8 cellular contexts compared by ENCODE assay signal in the genomic region with DNA sequence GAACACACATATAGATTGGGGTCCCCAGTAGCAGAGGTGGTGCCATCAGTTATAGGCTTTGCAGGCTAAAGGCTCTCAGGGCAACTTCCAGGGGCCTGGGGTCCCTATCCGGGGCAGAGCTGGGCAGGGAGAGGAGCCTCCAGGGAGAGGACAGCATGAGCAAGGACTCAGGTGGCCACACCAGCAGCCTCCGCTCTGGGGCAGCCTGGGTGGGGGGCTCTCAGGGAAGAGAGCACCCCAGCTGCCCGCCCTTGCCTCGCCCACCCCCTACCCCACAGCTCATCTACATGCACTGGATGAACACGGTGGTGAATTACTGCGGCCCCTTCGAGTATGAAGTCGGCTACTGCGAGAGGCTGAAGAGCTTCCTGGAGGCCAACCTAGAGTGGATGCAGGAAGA.
"Had no signal": no experiment of that assay in that cellular context is flagged by ENCODE, and none has a peak within 500 bp of the region (broad histone marks: within the 10 kb centered on the region; RNA-seq: fewer than 3 reads in every experiment).

No MANE protein-coding gene starts in this region.

- FAIRE-seq: G401.6, GM12878, GM12891, GM12892, GM18507, GM19239 had no signal

- DNase-seq: GDM1, GF-D8 had no signal
